Comparison of ENCODE assay signal across 8 cellular contexts in the genomic region with DNA sequence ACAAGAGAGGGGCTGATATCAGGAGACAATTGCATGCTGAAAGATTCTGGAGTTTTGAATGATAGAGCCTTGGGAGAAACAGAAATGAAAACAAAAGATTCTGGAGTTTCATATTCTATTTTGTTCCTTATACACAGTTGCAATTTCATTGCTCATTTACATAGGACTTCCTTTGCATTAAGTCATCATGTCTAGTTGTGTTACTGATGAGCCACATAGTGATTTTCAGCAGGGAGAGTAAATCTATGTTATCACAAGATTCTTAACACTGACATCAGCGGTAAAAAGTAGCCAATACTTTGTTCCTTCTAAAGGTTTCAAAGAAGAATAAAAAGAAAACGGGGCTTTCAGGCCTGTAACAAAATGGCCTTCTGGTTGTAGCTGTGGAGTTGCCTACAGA.
DNase-seq lines count a peak whose midpoint lies in the region; ATAC-seq lines count a peak whose summit lies in the region.

No MANE protein-coding gene starts in this region.

- ATAC-seq in GM21447 (IDR thresholded peaks at IDR 0.05; ENCODE audit: unreplicated experiment) (peak; percentile 59), HG03565 (IDR thresholded peaks at IDR 0.05; ENCODE audit: unreplicated experiment) (peak; percentile 58)

- H3K27ac ChIP-seq in epithelial cell of prostate: peak overlapping the region; percentile 52

- DNase-seq in ELR (ENCODE audit: low read depth) (peak; percentile 65), epithelial cell of prostate (ENCODE audit: low read depth, low spot score) (no peak), NCI-H1930 (lab: John Stamatoyannopoulos, UW) (no peak), hippocampal formation (lab: John Stamatoyannopoulos, UW) (no peak), DMS79 treated with DMSO at 0.1 percent for 48 hours (lab: John Stamatoyannopoulos, UW) (no peak)
- no peak for DNase-seq in stimulated activated CD8-positive, alpha-beta memory T cell treated with anti-CD3 and anti-CD28 coated beads, Interleukin-4, amount 100 ng/mL, for 48 hours
